Comparison of ENCODE assay signal across 28 cellular contexts in the genomic region with DNA sequence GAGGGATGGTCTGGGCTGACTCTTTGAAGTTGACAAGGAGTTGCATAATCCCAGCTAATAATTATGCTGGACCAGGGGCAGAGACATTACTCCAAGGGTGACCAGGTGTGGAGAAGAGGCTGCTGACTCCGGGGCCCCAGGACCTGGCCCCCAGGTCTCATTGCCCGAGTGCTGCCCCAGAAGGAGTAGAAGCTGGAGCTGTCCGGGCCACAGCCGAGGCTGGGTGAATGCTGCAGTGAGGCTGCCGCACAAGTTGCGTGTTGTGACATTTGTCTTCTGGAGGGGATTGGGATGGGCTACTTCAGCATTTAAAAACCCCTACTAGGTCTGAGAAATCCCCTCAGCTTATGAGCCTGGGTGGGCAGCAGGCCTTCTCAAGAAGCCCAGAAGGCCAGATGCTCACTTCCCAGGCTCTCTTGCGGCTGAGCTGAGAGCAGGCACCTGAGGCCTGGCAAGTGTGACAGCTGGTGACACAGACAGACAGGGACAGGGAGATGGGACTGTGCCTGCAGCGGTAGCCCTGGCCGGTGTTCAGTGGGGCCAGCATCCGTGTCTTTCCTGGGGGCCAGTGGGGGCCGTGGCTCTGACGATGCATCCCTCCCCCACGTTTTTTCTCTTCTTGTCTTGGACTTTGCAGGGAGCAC.
"Had no signal": no experiment of that assay in that cellular context is flagged by ENCODE, and none has a peak within 500 bp of the region (broad histone marks: within the 10 kb centered on the region; RNA-seq: fewer than 3 reads in every experiment).

No MANE protein-coding gene starts in this region.

- H3K4me3 Mint-ChIP-seq: activated CD8-positive, alpha-beta T cell treated with anti-CD3 and anti-CD28 coated beads, Interleukin-2, amount 10 ng/mL, durations not matched to agents 7 days and 5 days; activated naive CD8-positive, alpha-beta T cell; T-helper 17 cell; WTC11 had no signal

- H3K36me3 Mint-ChIP-seq: activated naive CD8-positive, alpha-beta T cell; WTC11 had no signal

- H3K27me3 ChIP-seq: brain microvascular endothelial cell had no signal

- H3K9me3 Mint-ChIP-seq: WTC11 had no signal

- ATAC-seq: activated CD8-positive, alpha-beta T cell treated with anti-CD3 and anti-CD28 coated beads, Interleukin-2, amount 10 ng/mL, durations not matched to agents 7 days and 5 days; K562; Panc1; T-helper 17 cell; WTC11 had no signal

- H3K27ac ChIP-seq: brain microvascular endothelial cell, cardiac muscle cell had no signal

- H3K36me3 ChIP-seq: brain microvascular endothelial cell, cardiac muscle cell had no signal

- H3K27ac Mint-ChIP-seq: activated CD8-positive, alpha-beta T cell treated with anti-CD3 and anti-CD28 coated beads, Interleukin-2, amount 10 ng/mL, durations not matched to agents 7 days and 5 days; activated naive CD8-positive, alpha-beta T cell; T-helper 17 cell; WTC11 had no signal

- H3K4me3 ChIP-seq: cardiac muscle cell, K562 had no signal

- DNase-seq: activated CD4-positive, alpha-beta T cell treated with anti-CD3 and anti-CD28 coated beads for 48 hours; activated CD4-positive, alpha-beta T cell treated with anti-CD3 and anti-CD28 coated beads, Interleukin-2, amount 50 U/mL, for 4 hours; activated CD4-positive, CD25-positive, alpha-beta regulatory T cell treated with anti-CD3 and anti-CD28 coated beads, Interleukin-2, amount 50 U/mL, for 72 hours; activated CD8-positive, alpha-beta memory T cell treated with anti-CD3 and anti-CD28 coated beads, Interleukin-2, amount 50 U/mL, for 48 hours; activated CD8-positive, alpha-beta T cell treated with anti-CD3 and anti-CD28 coated beads, Interleukin-2, amount 10 ng/mL, durations not matched to agents 7 days and 5 days; activated naive CD4-positive, alpha-beta T cell treated with Interleukin-2 at 50 U/mL for 16 hours; activated T-cell treated with anti-CD3 and anti-CD28 coated beads, Interleukin-2, amount 50 U/mL, for 1 hour; brain microvascular endothelial cell; cerebellar nuclear complex; Karpas-422; MM.1S; NCI-H1105; NCI-H1436; NCI-H187 treated with DMSO at 0.1 percent for 48 hours; NCI-H2081 treated with DMSO at 0.1 percent for 48 hours; NCI-H510A treated with DMSO at 0.1 percent for 48 hours; NCI-H748 treated with DMSO at 0.1 percent for 48 hours; NK-92 treated with Interleukin-12 subunit alpha and Interleukin-12 subunit beta, amount 100 ng/mL, for 24 hours; OCI-M1; RPMI8226; SHP77; T-helper 17 cell; T-helper 9 cell had no signal
